Comparison of ENCODE assay signal across 25 cellular contexts in the genomic region with DNA sequence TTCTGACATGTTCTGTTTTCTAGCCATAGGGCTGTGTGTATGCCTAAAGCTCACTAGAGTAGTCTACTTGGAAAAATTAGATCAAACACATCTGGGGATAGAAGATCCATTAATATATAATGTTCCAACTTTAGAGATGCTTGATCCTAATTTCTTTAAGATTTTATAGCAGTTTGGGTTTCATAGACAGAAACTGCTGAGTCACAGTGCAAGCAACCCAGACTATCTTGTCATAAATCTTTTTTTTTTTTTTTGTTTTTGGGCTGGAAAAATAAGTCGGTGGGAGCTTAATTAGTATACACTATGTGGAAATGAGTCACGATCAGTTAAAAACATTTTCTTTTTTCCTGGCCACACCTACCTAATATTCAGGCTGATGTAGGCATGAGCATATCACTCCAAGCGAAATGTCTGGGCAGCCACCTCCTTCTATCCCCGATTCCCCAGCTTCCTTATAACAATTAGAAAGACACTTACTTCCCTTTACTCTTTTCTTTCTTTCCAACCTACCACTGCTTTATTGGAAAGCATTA.
"Had no signal": no experiment of that assay in that cellular context is flagged by ENCODE, and none has a peak within 500 bp of the region (broad histone marks: within the 10 kb centered on the region; RNA-seq: fewer than 3 reads in every experiment).

No MANE protein-coding gene starts in this region.

- H3K9me3 ChIP-seq: heart right ventricle, stomach had no signal

- H3K4me2 ChIP-seq: neural progenitor cell had no signal

- H3K9ac ChIP-seq: neural progenitor cell had no signal

- H2AFZ ChIP-seq: neural progenitor cell had no signal

- FAIRE-seq: frontal cortex had no signal

- H3K4me3 ChIP-seq: heart right ventricle, neural progenitor cell, skin epidermis, stomach had no signal

- DNase-seq: activated CD4-positive, alpha-beta T cell treated with anti-CD3 and anti-CD28 coated beads for 48 hours; activated CD4-positive, CD25-positive, alpha-beta regulatory T cell; activated CD8-positive, alpha-beta T cell treated with anti-CD3 and anti-CD28 coated beads for 36 hours; activated naive CD4-positive, alpha-beta T cell treated with Interleukin-2 at 50 U/mL for 16 hours; activated naive CD8-positive, alpha-beta T cell treated with anti-CD3 and anti-CD28 coated beads, Interleukin-2, amount 10 ng/mL, durations not matched to agents 7 days and 5 days; activated T-cell treated with anti-CD3 and anti-CD28 coated beads, Interleukin-2, amount 50 U/mL, for 1 hour; central memory CD4-positive, alpha-beta T cell; endodermal cell; heart right ventricle; immature natural killer cell; mesendoderm; naive thymus-derived CD4-positive, alpha-beta T cell; right cardiac atrium; stimulated activated CD4-positive, alpha-beta T cell treated with anti-CD3 and anti-CD28 coated beads, Interleukin-15, amount 100 ng/mL, for 24 hours; stimulated activated CD4-positive, alpha-beta T cell treated with anti-CD3 and anti-CD28 coated beads, Interleukin-2, amount 100 ng/mL, for 48 hours; stomach; T-helper 1 cell; T-helper 9 cell had no signal

- H3K4me3 Mint-ChIP-seq: activated CD8-positive, alpha-beta T cell treated with anti-CD3 and anti-CD28 coated beads for 36 hours; activated naive CD8-positive, alpha-beta T cell treated with anti-CD3 and anti-CD28 coated beads, Interleukin-2, amount 10 ng/mL, durations not matched to agents 7 days and 5 days; activated T-helper 17 cell treated with anti-CD3 and anti-CD28 coated beads, Interleukin-2, amount 50 U/mL, for 72 hours; brain; endodermal cell; immature natural killer cell; naive thymus-derived CD4-positive, alpha-beta T cell; neural progenitor cell; type B pancreatic cell had no signal

- H3K36me3 Mint-ChIP-seq: brain; immature natural killer cell; naive thymus-derived CD4-positive, alpha-beta T cell; neural progenitor cell; type B pancreatic cell had no signal

- H3K27me3 ChIP-seq: neural progenitor cell, stomach had no signal

- H3K27me3 Mint-ChIP-seq: activated CD8-positive, alpha-beta T cell treated with anti-CD3 and anti-CD28 coated beads for 36 hours; activated naive CD8-positive, alpha-beta T cell treated with anti-CD3 and anti-CD28 coated beads, Interleukin-2, amount 10 ng/mL, durations not matched to agents 7 days and 5 days; activated T-helper 17 cell treated with anti-CD3 and anti-CD28 coated beads, Interleukin-2, amount 50 U/mL, for 72 hours; brain; progenitor cell of endocrine pancreas; type B pancreatic cell had no signal

- H3K27ac Mint-ChIP-seq: activated CD8-positive, alpha-beta T cell treated with anti-CD3 and anti-CD28 coated beads for 36 hours; activated naive CD8-positive, alpha-beta T cell treated with anti-CD3 and anti-CD28 coated beads, Interleukin-2, amount 10 ng/mL, durations not matched to agents 7 days and 5 days; activated T-helper 17 cell treated with anti-CD3 and anti-CD28 coated beads, Interleukin-2, amount 50 U/mL, for 72 hours; brain; endodermal cell; immature natural killer cell; naive thymus-derived CD4-positive, alpha-beta T cell; neural progenitor cell; progenitor cell of endocrine pancreas; type B pancreatic cell had no signal

- ATAC-seq: activated CD8-positive, alpha-beta T cell treated with anti-CD3 and anti-CD28 coated beads for 36 hours; activated T-helper 17 cell treated with anti-CD3 and anti-CD28 coated beads, Interleukin-2, amount 50 U/mL, for 72 hours; heart right ventricle; naive thymus-derived CD4-positive, alpha-beta T cell; right cardiac atrium had no signal

- H3K27ac ChIP-seq: heart right ventricle, neural progenitor cell, skin epidermis, stomach had no signal

- H3K36me3 ChIP-seq: heart right ventricle, neural progenitor cell, stomach had no signal

- H3K4me1 Mint-ChIP-seq: activated naive CD8-positive, alpha-beta T cell treated with anti-CD3 and anti-CD28 coated beads, Interleukin-2, amount 10 ng/mL, durations not matched to agents 7 days and 5 days; brain; endodermal cell; immature natural killer cell; naive thymus-derived CD4-positive, alpha-beta T cell; neural progenitor cell had no signal

- H3K4me1 ChIP-seq: heart right ventricle, neural progenitor cell, stomach had no signal

- H3K9me3 Mint-ChIP-seq: activated CD8-positive, alpha-beta T cell treated with anti-CD3 and anti-CD28 coated beads for 36 hours; activated T-helper 17 cell treated with anti-CD3 and anti-CD28 coated beads, Interleukin-2, amount 50 U/mL, for 72 hours; brain; immature natural killer cell; neural progenitor cell had no signal
